In the genomic region with DNA sequence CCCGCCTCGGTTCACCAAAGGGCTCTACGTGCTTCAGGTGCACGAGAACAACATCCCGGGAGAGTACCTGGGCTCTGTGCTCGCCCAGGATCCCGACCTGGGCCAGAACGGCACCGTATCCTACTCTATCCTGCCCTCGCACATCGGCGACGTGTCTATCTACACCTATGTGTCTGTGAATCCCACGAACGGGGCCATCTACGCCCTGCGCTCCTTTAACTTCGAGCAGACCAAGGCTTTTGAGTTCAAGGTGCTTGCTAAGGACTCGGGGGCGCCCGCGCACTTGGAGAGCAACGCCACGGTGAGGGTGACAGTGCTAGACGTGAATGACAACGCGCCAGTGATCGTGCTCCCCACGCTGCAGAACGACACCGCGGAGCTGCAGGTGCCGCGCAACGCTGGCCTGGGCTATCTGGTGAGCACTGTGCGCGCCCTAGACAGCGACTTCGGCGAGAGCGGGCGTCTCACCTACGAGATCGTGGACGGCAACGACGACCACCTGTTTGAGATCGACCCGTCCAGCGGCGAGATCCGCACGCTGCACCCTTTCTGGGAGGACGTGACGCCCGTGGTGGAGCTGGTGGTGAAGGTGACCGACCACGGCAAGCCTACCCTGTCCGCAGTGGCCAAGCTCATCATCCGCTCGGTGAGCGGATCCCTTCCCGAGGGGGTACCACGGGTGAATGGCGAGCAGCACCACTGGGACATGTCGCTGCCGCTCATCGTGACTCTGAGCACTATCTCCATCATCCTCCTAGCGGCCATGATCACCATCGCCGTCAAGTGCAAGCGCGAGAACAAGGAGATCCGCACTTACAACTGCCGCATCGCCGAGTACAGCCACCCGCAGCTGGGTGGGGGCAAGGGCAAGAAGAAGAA, we compare ENCODE assay signal across 1 cellular context.
TF ChIP-seq lines count a peak whose summit lies in the region.

No MANE protein-coding gene starts in this region.

TF ChIP-seq in endothelial cell of umbilical vein, 7 proteins besides CTCF, POLR2A, EP300 and RAD21 (continued from another document):
- no peak for TF ChIP-seq MYC (IDR thresholded peaks at IDR 0.05; ENCODE audit: low read depth, low read length)
- TF ChIP-seq, protein P1, sequence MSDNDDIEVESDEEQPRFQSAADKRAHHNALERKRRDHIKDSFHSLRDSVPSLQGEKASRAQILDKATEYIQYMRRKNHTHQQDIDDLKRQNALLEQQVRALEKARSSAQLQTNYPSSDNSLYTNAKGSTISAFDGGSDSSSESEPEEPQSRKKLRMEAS (IDR thresholded peaks at IDR 0.05; ENCODE audit: insufficient read depth, insufficient read length) = no peak
